ENCODE assay signal across 1 cellular context in genomic region chr19:17268754-17269153, GRCh38.
TF ChIP-seq lines count a peak whose summit lies in the region.

No MANE protein-coding gene starts in this region.

TF ChIP-seq in GM23338, 12 proteins besides CTCF, POLR2A, EP300 and RAD21:
- no peak for TF ChIP-seq JUNB (IDR thresholded peaks at IDR 0.05; ENCODE audit: unreplicated experiment)
- TF ChIP-seq ZNF114 (CRISPR knock-in tag; IDR thresholded peaks at IDR 0.05), result no peak
